8 cellular contexts compared by ENCODE assay signal in genomic region chr7:103149808-103150180, GRCh38. TPM values are rescaled to one million over a fixed set of nuclear protein-coding genes. Genes with fewer than 3 reads are reported as not detected.
DNase-seq lines count a peak whose midpoint lies in the region; ATAC-seq and TF ChIP-seq lines count a peak whose summit lies in the region.

No MANE protein-coding gene starts in this region.

- H3K27me3 ChIP-seq in CD8-positive, alpha-beta T cell (ENCODE audit: insufficient read depth, low read length) = no peaks in the 10 kb centered on the region
- no peaks in the 10 kb centered on the region for H3K27me3 ChIP-seq in HAP-1 (ENCODE audit: low read depth)
- H3K27me3 ChIP-seq in left lung = no peaks in the 10 kb centered on the region
- no peaks in the 10 kb centered on the region for H3K27me3 ChIP-seq in tibial nerve

- H3K36me3 Mint-ChIP-seq in CD8-positive, alpha-beta T cell = peaks cover 9% of the 10 kb centered on the region
- H3K36me3 Mint-ChIP-seq in activated naive CD4-positive, alpha-beta T cell treated with anti-CD3 and anti-CD28 coated beads, Interleukin-2, amount 50 U/mL, for 72 hours = peaks cover 21 to 27% of the 10 kb centered on the region in 2 donors

- intact Hi-C loops in CD8-positive, alpha-beta T cell (cut with DNase I, micrococcal nuclease) = loop anchor here (1.0 to 5.0 kb wide), 5 partner anchors 75 to 402 kb away; partner anchors contain the start of genes FBXL13 (in 2 of the 2), PSMC2 (in 2 of the 2), ARMC10 (in 1 of the 2) and FAM185A (in 1 of the 2)
- intact Hi-C loops in left lung (cut with DNase I) = no loop called here

- in situ Hi-C loops in HAP-1 (cut with MboI; ENCODE audit: low sequenced_read_pairs) = no loop called here

- TF ChIP-seq CTCF in CD8-positive, alpha-beta T cell (IDR thresholded peaks at IDR 0.05) = no peak
- TF ChIP-seq CTCF in left lung (IDR thresholded peaks at IDR 0.05) (no peak), tibial nerve (IDR thresholded peaks at IDR 0.05) (no peak)

- no peak for ATAC-seq in CD8-positive, alpha-beta T cell
- ATAC-seq in activated naive CD4-positive, alpha-beta T cell treated with anti-CD3 and anti-CD28 coated beads, Interleukin-2, amount 50 U/mL, for 72 hours = peak; percentile 15 to 23
- ATAC-seq in left lung = peak; percentile 5

- CTCF ChIA-PET in CD8-positive, alpha-beta T cell (lab: Charles Lee) = no interaction called here

- WGBS in tibial nerve, 2 donors = 89 to 92% methylated on average over 11 of the region's 11 CpGs

- peaks cover 21% of the 10 kb centered on the region for H3K4me1 ChIP-seq in CD8-positive, alpha-beta T cell (ENCODE audit: insufficient read depth, low read length)
- H3K4me1 ChIP-seq in HAP-1 (peaks cover 18% of the 10 kb centered on the region), left lung (peaks cover 0 to 23% of the 10 kb centered on the region in 2 donors), tibial nerve (peaks cover 0 to 22% (median 9%) of the 10 kb centered on the region in 4 donors)

- no peaks in the 10 kb centered on the region for H3K9me3 Mint-ChIP-seq in CD8-positive, alpha-beta T cell
- H3K9me3 Mint-ChIP-seq in activated naive CD4-positive, alpha-beta T cell treated with anti-CD3 and anti-CD28 coated beads, Interleukin-2, amount 50 U/mL, for 72 hours = no peaks in the 10 kb centered on the region

- POLR2A ChIA-PET in CD8-positive, alpha-beta T cell (lab: Charles Lee) = interaction anchor here (0.6 to 1.5 kb wide), 3 partner anchors 11 to 72 kb away, joined by 3 to 4 read pairs (median 3); no protein-coding TSS in a partner anchor

- H3K9me3 ChIP-seq in CD8-positive, alpha-beta T cell (ENCODE audit: low read length) = no peaks in the 10 kb centered on the region
- H3K9me3 ChIP-seq in HAP-1 = no peaks in the 10 kb centered on the region
- no peaks in the 10 kb centered on the region for H3K9me3 ChIP-seq in left lung
- H3K9me3 ChIP-seq in tibial nerve = no peaks in the 10 kb centered on the region

- no peaks in the 10 kb centered on the region for H3K27me3 Mint-ChIP-seq in CD8-positive, alpha-beta T cell (ENCODE audit: low read depth)

- peaks cover 45% of the 10 kb centered on the region for H3K4me1 Mint-ChIP-seq in CD8-positive, alpha-beta T cell (ENCODE audit: low read depth)

- no peak for TF ChIP-seq POLR2A in tibial nerve (IDR thresholded peaks at IDR 0.05)

- peak overlapping the region; percentile 95 for H3K4me3 ChIP-seq in CD8-positive, alpha-beta T cell (ENCODE audit: low read depth, low read length)
- peak overlapping the region; percentile 49 for H3K4me3 ChIP-seq in HAP-1
- peak overlapping the region; percentile 64 to 66 for H3K4me3 ChIP-seq in left lung
- peak overlapping the region; percentile 40 to 91 (median 78) for H3K4me3 ChIP-seq in tibial nerve

- no peak for TF ChIP-seq EP300 in tibial nerve (IDR thresholded peaks at IDR 0.05)

- H3K36me3 ChIP-seq in CD8-positive, alpha-beta T cell (ENCODE audit: insufficient read depth, low read length) = no peaks in the 10 kb centered on the region
- H3K36me3 ChIP-seq in HAP-1 (replicated peaks) = no peaks in the 10 kb centered on the region
- no peaks in the 10 kb centered on the region for H3K36me3 ChIP-seq in left lung
- H3K36me3 ChIP-seq in tibial nerve = no peaks in the 10 kb centered on the region

- peak overlapping the region; percentile 93 for H3K27ac Mint-ChIP-seq in CD8-positive, alpha-beta T cell
- H3K27ac Mint-ChIP-seq in activated naive CD4-positive, alpha-beta T cell treated with anti-CD3 and anti-CD28 coated beads, Interleukin-2, amount 50 U/mL, for 72 hours = peak overlapping the region; percentile 84 to 93

- H3K27ac ChIP-seq in CD8-positive, alpha-beta T cell (ENCODE audit: low read depth, low read length) = peak overlapping the region; percentile 68
- H3K27ac ChIP-seq in left lung (peak overlapping the region; percentile 98), tibial nerve (peak overlapping the region; percentile 94 to 98 (median 98))

- H3K4me3 Mint-ChIP-seq in CD8-positive, alpha-beta T cell = peak overlapping the region; percentile 98

- DNase-seq in CD8-positive, alpha-beta T cell = peak in 1 of 7 experiments; percentile 18
- DNase-seq in HAP-1 (ENCODE audit: low spot score in 2 of 2) (no peak), left lung (no peak), tibial nerve (ENCODE audit: low spot score in 2 of 2) (no peak), ecto neural progenitor cell (ENCODE audit: low spot score) (no peak), NCI-H2227 (lab: John Stamatoyannopoulos, UW; ENCODE audit: unreplicated experiment) (no peak)
- no peak for DNase-seq in activated naive CD4-positive, alpha-beta T cell treated with anti-CD3 and anti-CD28 coated beads, Interleukin-2, amount 50 U/mL, for 72 hours (ENCODE audit: low spot score in 2 of 2)
- DNase-seq in activated CD4-positive, CD25-positive, alpha-beta regulatory T cell (lab: John Stamatoyannopoulos, UW) = no peak

RNA-seq across cellular contexts. Expression of gene NAPEPLD, which starts 0.9 kb away (rescaled TPM):
- 1 to 10 TPM in 1 of 2 experiments, under 1 TPM in 1; 0.81 to 2.8 TPM for total RNA-seq in CD8-positive, alpha-beta T cell
- total RNA-seq in activated naive CD4-positive, alpha-beta T cell treated with anti-CD3 and anti-CD28 coated beads, Interleukin-2, amount 50 U/mL, for 72 hours = 1 to 10 TPM; 7.2 to 9.7 TPM
- total RNA-seq in left lung (10 to 100 TPM; 15.9 to 24.3 TPM), tibial nerve (10 to 100 TPM; 10.2 to 22.8 (median 15.4) TPM)

Comparison
In these comparisons a context has a peak if more than half of its experiments do, and no peak if none do; other contexts are left out.
1. intact Hi-C loops: an anchor here in CD8-positive, alpha-beta T cell (1.0 to 5.0 kb wide); none called in left lung.